15 cellular contexts compared by ENCODE assay signal in the genomic region with DNA sequence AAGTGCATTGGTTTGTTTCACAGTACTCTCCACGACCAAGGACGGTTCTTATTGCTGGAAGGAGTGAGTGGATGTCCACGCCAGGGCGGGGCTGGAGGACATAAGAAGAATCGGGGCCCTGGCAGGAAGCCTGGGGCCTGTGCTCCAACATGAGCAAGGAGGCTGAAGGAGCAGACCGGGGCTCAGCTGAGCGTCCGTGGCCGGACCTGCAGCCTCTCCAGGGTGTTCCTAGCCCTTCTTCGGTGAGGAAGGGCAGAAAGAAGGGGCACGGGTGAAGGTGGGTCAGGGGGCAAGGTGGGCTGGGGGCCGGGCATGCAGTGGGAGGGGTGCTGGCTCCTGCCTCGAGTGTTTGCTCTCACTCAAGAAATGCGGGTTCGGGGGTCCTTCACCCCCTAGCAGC. TPM values are rescaled to one million over a fixed set of nuclear protein-coding genes. Genes with fewer than 3 reads are reported as not detected.
DNase-seq lines count a peak whose midpoint lies in the region; ATAC-seq and TF ChIP-seq lines count a peak whose summit lies in the region.
"Had no signal": no experiment of that assay in that cellular context is flagged by ENCODE, and none has a peak within 500 bp of the region (broad histone marks: within the 10 kb centered on the region; RNA-seq: fewer than 3 reads in every experiment).

No MANE protein-coding gene starts in this region.

- H3K27ac Mint-ChIP-seq in activated CD4-positive, alpha-beta T cell treated with anti-CD3 and anti-CD28 coated beads, Interleukin-2, amount 10 ng/mL, durations not matched to agents 7 days and 5 days: peak overlapping the region; percentile 97
- peak overlapping the region; percentile 100 for H3K27ac Mint-ChIP-seq in activated CD8-positive, alpha-beta T cell treated with anti-CD3 and anti-CD28 coated beads for 36 hours
- H3K27ac Mint-ChIP-seq: type B pancreatic cell had no signal

- ATAC-seq in activated CD8-positive, alpha-beta T cell treated with anti-CD3 and anti-CD28 coated beads for 36 hours: no peak
- peak; percentile 12 for ATAC-seq in left ventricle myocardium superior
- ATAC-seq in stimulated activated naive CD8-positive, alpha-beta T cell treated with anti-CD3 and anti-CD28 coated beads, Interleukin-15, Interleukin-2, amounts not matched to agents 100 U/mL and 50 U/mL, for 24 hours: no peak
- ATAC-seq: A549, left lobe of liver had no signal

- no peaks in the 10 kb centered on the region for H3K27me3 Mint-ChIP-seq in activated CD4-positive, alpha-beta T cell treated with anti-CD3 and anti-CD28 coated beads, Interleukin-2, amount 10 ng/mL, durations not matched to agents 7 days and 5 days
- no peaks in the 10 kb centered on the region for H3K27me3 Mint-ChIP-seq in activated CD8-positive, alpha-beta T cell treated with anti-CD3 and anti-CD28 coated beads for 36 hours
- H3K27me3 Mint-ChIP-seq: type B pancreatic cell had no signal

- no peak for DNase-seq in activated CD4-positive, alpha-beta T cell treated with anti-CD3 and anti-CD28 coated beads, Interleukin-2, amount 10 ng/mL, durations not matched to agents 7 days and 5 days
- no peak for DNase-seq in activated CD4-positive, alpha-beta T cell treated with anti-CD3 and anti-CD28 coated beads for 4 hours
- peak; percentile 14 for DNase-seq in activated CD8-positive, alpha-beta T cell treated with anti-CD3 and anti-CD28 coated beads for 36 hours
- peak; percentile 88 for DNase-seq in left ventricle myocardium superior
- DNase-seq in stimulated activated naive CD8-positive, alpha-beta T cell treated with anti-CD3 and anti-CD28 coated beads, Interleukin-15, Interleukin-2, amounts not matched to agents 100 U/mL and 50 U/mL, for 24 hours: peak; percentile 8
- DNase-seq in activated gamma-delta T cell (lab: John Stamatoyannopoulos, UW): no peak
- no peak for DNase-seq in NCI-H82 (lab: John Stamatoyannopoulos, UW)
- DNase-seq in tibial nerve (ENCODE audit: low spot score in 2 of 2): no peak
- DNase-seq: NCI-H1694 treated with DMSO at 0.1 percent for 48 hours; NCI-H774; stimulated activated CD4-positive, alpha-beta T cell treated with anti-CD3 and anti-CD28 coated beads, Interleukin-12 subunit alpha, Interleukin-12 subunit beta, amount 100 ng/mL, for 4 hours had no signal

- H3K36me3 Mint-ChIP-seq in activated CD4-positive, alpha-beta T cell treated with anti-CD3 and anti-CD28 coated beads, Interleukin-2, amount 10 ng/mL, durations not matched to agents 7 days and 5 days (ENCODE audit: low read depth): peaks cover 49% of the 10 kb centered on the region
- peaks cover 28% of the 10 kb centered on the region for H3K36me3 Mint-ChIP-seq in activated CD8-positive, alpha-beta T cell treated with anti-CD3 and anti-CD28 coated beads for 36 hours (ENCODE audit: low read depth)
- H3K36me3 Mint-ChIP-seq: type B pancreatic cell had no signal

- no peaks in the 10 kb centered on the region for H3K27me3 ChIP-seq in tibial nerve

- peaks cover 82% of the 10 kb centered on the region for H3K4me1 Mint-ChIP-seq in activated CD4-positive, alpha-beta T cell treated with anti-CD3 and anti-CD28 coated beads, Interleukin-2, amount 10 ng/mL, durations not matched to agents 7 days and 5 days
- peaks cover 53% of the 10 kb centered on the region for H3K4me1 Mint-ChIP-seq in activated CD8-positive, alpha-beta T cell treated with anti-CD3 and anti-CD28 coated beads for 36 hours (ENCODE audit: low read depth)

- H3K4me3 Mint-ChIP-seq in activated CD4-positive, alpha-beta T cell treated with anti-CD3 and anti-CD28 coated beads, Interleukin-2, amount 10 ng/mL, durations not matched to agents 7 days and 5 days: peak overlapping the region; percentile 13
- no peak overlapping the region for H3K4me3 Mint-ChIP-seq in activated CD8-positive, alpha-beta T cell treated with anti-CD3 and anti-CD28 coated beads for 36 hours
- H3K4me3 Mint-ChIP-seq: brain, type B pancreatic cell had no signal

- CTCF ChIA-PET in activated CD4-positive, alpha-beta T cell treated with anti-CD3 and anti-CD28 coated beads, Interleukin-2, amount 10 ng/mL, durations not matched to agents 7 days and 5 days (lab: Charles Lee): interaction anchor here (2.3 to 7.3 kb wide), 2 partner anchors 9 to 14 kb away, joined by 11 to 74 read pairs; a partner anchor contains a TSS
- CTCF ChIA-PET in activated CD8-positive, alpha-beta T cell treated with anti-CD3 and anti-CD28 coated beads for 36 hours (lab: Charles Lee): interaction anchor here (1.3 to 5.2 kb wide), 5 partner anchors 10 to 82 kb away, joined by 3 to 29 read pairs (median 12); no protein-coding TSS in a partner anchor

- no peak for TF ChIP-seq CTCF in activated CD8-positive, alpha-beta T cell treated with anti-CD3 and anti-CD28 coated beads for 36 hours (IDR thresholded peaks at IDR 0.05)
- no peak for TF ChIP-seq CTCF in tibial nerve (IDR thresholded peaks at IDR 0.05)

- WGBS in tibial nerve, 2 donors: 66 to 72% methylated on average over 15 of the region's 15 CpGs

- peaks cover 0 to 35% (median 9%) of the 10 kb centered on the region in 4 donors for H3K4me1 ChIP-seq in tibial nerve

- H3K4me3 ChIP-seq in tibial nerve: no peak overlapping the region
- H3K4me3 ChIP-seq: A549 had no signal

- H3K9me3 ChIP-seq in tibial nerve: no peaks in the 10 kb centered on the region
- H3K9me3 ChIP-seq: A549 had no signal

- intact Hi-C loops in activated CD8-positive, alpha-beta T cell treated with anti-CD3 and anti-CD28 coated beads for 36 hours (cut with micrococcal nuclease): loop anchor here (10.0 kb wide), 1 partner anchor 477 kb away; no protein-coding TSS in a partner anchor
- intact Hi-C loops in left ventricle myocardium superior (cut with micrococcal nuclease): no loop called here

- H3K27ac ChIP-seq in tibial nerve: peak overlapping the region in 2 of 4 donors; percentile 24 to 75
- H3K27ac ChIP-seq: A549 had no signal

- peaks cover 0 to 23% (median 0%) of the 10 kb centered on the region in 3 donors for H3K36me3 ChIP-seq in tibial nerve

- POLR2A ChIA-PET in activated CD4-positive, alpha-beta T cell treated with anti-CD3 and anti-CD28 coated beads, Interleukin-2, amount 10 ng/mL, durations not matched to agents 7 days and 5 days (lab: Charles Lee): no interaction called here
- POLR2A ChIA-PET in activated CD8-positive, alpha-beta T cell treated with anti-CD3 and anti-CD28 coated beads for 36 hours (lab: Charles Lee): interaction anchor here (0.6 to 11.5 kb wide), 2 partner anchors 12 to 115 kb away, joined by 3 to 310 read pairs; a partner anchor contains a TSS

- H3K9me3 Mint-ChIP-seq in activated CD4-positive, alpha-beta T cell treated with anti-CD3 and anti-CD28 coated beads, Interleukin-2, amount 10 ng/mL, durations not matched to agents 7 days and 5 days: no peaks in the 10 kb centered on the region
- H3K9me3 Mint-ChIP-seq in activated CD8-positive, alpha-beta T cell treated with anti-CD3 and anti-CD28 coated beads for 36 hours: no peaks in the 10 kb centered on the region
- H3K9me3 Mint-ChIP-seq: type B pancreatic cell had no signal

- no peak for TF ChIP-seq POLR2A in tibial nerve (IDR thresholded peaks at IDR 0.05)

- no peak for TF ChIP-seq EP300 in tibial nerve (IDR thresholded peaks at IDR 0.05)

RNA-seq across cellular contexts. Expression of a gene that starts 18.1 kb away (rescaled TPM):
- 100 to 1,000 TPM; 118 to 128 TPM for total RNA-seq in activated CD4-positive, alpha-beta T cell treated with anti-CD3 and anti-CD28 coated beads, Interleukin-2, amount 10 ng/mL, durations not matched to agents 7 days and 5 days
- 10 to 100 TPM; 36.2 to 39.8 TPM for total RNA-seq in activated CD8-positive, alpha-beta T cell treated with anti-CD3 and anti-CD28 coated beads for 36 hours
- total RNA-seq in left ventricle myocardium superior: 69.1 TPM
- 1 to 10 TPM; 2.5 to 4.8 (median 4.2) TPM for total RNA-seq in tibial nerve

RNA-seq across cellular contexts. Expression of a gene that starts 31.3 kb away (rescaled TPM):
- total RNA-seq in activated CD4-positive, alpha-beta T cell treated with anti-CD3 and anti-CD28 coated beads, Interleukin-2, amount 10 ng/mL, durations not matched to agents 7 days and 5 days: under 1 TPM in 1 of 2 experiments, not detected in 1; 0.21 TPM
- total RNA-seq in activated CD8-positive, alpha-beta T cell treated with anti-CD3 and anti-CD28 coated beads for 36 hours: under 1 TPM in 1 of 2 experiments, not detected in 1; 0.11 TPM
- total RNA-seq in left ventricle myocardium superior (127 TPM), tibial nerve (10 to 100 TPM; 14.4 to 24.6 (median 21.5) TPM)

Comparison
In these comparisons a context has a peak if more than half of its experiments do, and no peak if none do; other contexts are left out.
1. DNase-seq: peak in activated CD8-positive, alpha-beta T cell treated with anti-CD3 and anti-CD28 coated beads for 36 hours (single experiment), left ventricle myocardium superior (single experiment) and stimulated activated naive CD8-positive, alpha-beta T cell treated with anti-CD3 and anti-CD28 coated beads, Interleukin-15, Interleukin-2, amounts not matched to agents 100 U/mL and 50 U/mL, for 24 hours (single experiment); none in activated CD4-positive, alpha-beta T cell treated with anti-CD3 and anti-CD28 coated beads, Interleukin-2, amount 10 ng/mL, durations not matched to agents 7 days and 5 days (single experiment), activated CD4-positive, alpha-beta T cell treated with anti-CD3 and anti-CD28 coated beads for 4 hours (0 of 2), activated gamma-delta T cell (single experiment), NCI-H82 (single experiment) and tibial nerve (0 of 2).
2. RNA of a gene that starts 18.1 kb away (total RNA-seq): 118 to 128 TPM in activated CD4-positive, alpha-beta T cell treated with anti-CD3 and anti-CD28 coated beads, Interleukin-2, amount 10 ng/mL, durations not matched to agents 7 days and 5 days, 69.1 TPM in left ventricle myocardium superior (single experiment) and 36.2 to 39.8 TPM in activated CD8-positive, alpha-beta T cell treated with anti-CD3 and anti-CD28 coated beads for 36 hours; 2.5 to 4.8 TPM in tibial nerve; every median in the first group is over 4 times any median in the second.
3. RNA of a gene that starts 31.3 kb away (total RNA-seq): 127 TPM in left ventricle myocardium superior (single experiment) and 14.4 to 24.6 TPM in tibial nerve; 0.11 TPM in activated CD8-positive, alpha-beta T cell treated with anti-CD3 and anti-CD28 coated beads for 36 hours and 0.21 TPM in activated CD4-positive, alpha-beta T cell treated with anti-CD3 and anti-CD28 coated beads, Interleukin-2, amount 10 ng/mL, durations not matched to agents 7 days and 5 days; every median in the first group is over 10 times any median in the second.